Comparison of ENCODE assay signal across 20 cellular contexts in genomic region chr4:156781852-156782251, GRCh38.
DNase-seq lines count a peak whose midpoint lies in the region; ATAC-seq and TF ChIP-seq lines count a peak whose summit lies in the region.
"Had no signal": no experiment of that assay in that cellular context is flagged by ENCODE, and none has a peak within 500 bp of the region (broad histone marks: within the 10 kb centered on the region; RNA-seq: fewer than 3 reads in every experiment).

No MANE protein-coding gene starts in this region.

- intact Hi-C loops in posterior cingulate gyrus (cut with DNase I): no loop called here

- H3K4me1 ChIP-seq in suprapubic skin: peaks cover 30% of the 10 kb centered on the region
- H3K4me1 ChIP-seq: thyroid gland had no signal

- in situ Hi-C loops in ACHN (cut with HindIII; ENCODE audit: low pct_ligation_motif_present, low pct_unique_long_range_greater_than_20kb, low sequenced_read_pairs): no loop called here

- TF ChIP-seq CTCF in type B pancreatic cell (conservative IDR thresholded peaks at IDR 0.05): no peak
- TF ChIP-seq CTCF in suprapubic skin (IDR thresholded peaks at IDR 0.05): no peak

- H3K27me3 Mint-ChIP-seq in type B pancreatic cell: no peaks in the 10 kb centered on the region
- H3K27me3 Mint-ChIP-seq: CD8-positive, alpha-beta memory T cell; memory B cell had no signal

- no peaks in the 10 kb centered on the region for H3K27me3 ChIP-seq in suprapubic skin
- H3K27me3 ChIP-seq: thyroid gland had no signal

- TF ChIP-seq POLR2A in suprapubic skin (IDR thresholded peaks at IDR 0.05): no peak

- no peak overlapping the region for H3K27ac Mint-ChIP-seq in type B pancreatic cell
- no peak overlapping the region for H3K27ac Mint-ChIP-seq in activated naive CD4-positive, alpha-beta T cell treated with anti-CD3 and anti-CD28 coated beads, Interleukin-2, amount 50 U/mL, for 72 hours
- H3K27ac Mint-ChIP-seq: CD8-positive, alpha-beta memory T cell; memory B cell had no signal

- DNase-seq in ACHN: peak; percentile 31
- DNase-seq in HS-5 (ENCODE audit: low read depth): peak; percentile 47
- peak; percentile 27 for DNase-seq in amniotic epithelial cell (ENCODE audit: low read depth)
- peak; percentile 68 for DNase-seq in glomerular visceral epithelial cell (ENCODE audit: extremely low spot score)
- no peak for DNase-seq in type B pancreatic cell (ENCODE audit: extremely low spot score, unreplicated experiment)
- DNase-seq in activated naive CD4-positive, alpha-beta T cell treated with anti-CD3 and anti-CD28 coated beads, Interleukin-2, amount 50 U/mL, for 72 hours (ENCODE audit: low spot score in 2 of 2): no peak
- DNase-seq in posterior cingulate gyrus: no peak
- no peak for DNase-seq in suprapubic skin (ENCODE audit: low spot score in 2 of 2)
- DNase-seq: activated CD4-positive, CD25-positive, alpha-beta regulatory T cell treated with anti-CD3 and anti-CD28 coated beads, Interleukin-2, amount 50 U/mL, for 72 hours; CD8-positive, alpha-beta memory T cell; effector CD4-positive, alpha-beta T cell; foreskin melanocyte; SIG-M5; stimulated activated CD4-positive, alpha-beta T cell treated with anti-CD3 and anti-CD28 coated beads, Interleukin-2, amount 100 ng/mL, for 48 hours; stimulated activated CD8-positive, alpha-beta memory T cell treated with anti-CD3 and anti-CD28 coated beads, Interleukin-4, amount 100 ng/mL, for 48 hours; thyroid gland had no signal

- H3K36me3 Mint-ChIP-seq in type B pancreatic cell: peaks cover 10% of the 10 kb centered on the region
- H3K36me3 Mint-ChIP-seq in activated naive CD4-positive, alpha-beta T cell treated with anti-CD3 and anti-CD28 coated beads, Interleukin-2, amount 50 U/mL, for 72 hours: no peaks in the 10 kb centered on the region
- H3K36me3 Mint-ChIP-seq: CD8-positive, alpha-beta memory T cell; memory B cell had no signal

- WGBS in suprapubic skin: 36% methylated on average over 2 of the region's 2 CpGs

- H3K36me3 ChIP-seq in suprapubic skin: no peaks in the 10 kb centered on the region
- H3K36me3 ChIP-seq: thyroid gland had no signal

- H3K27ac ChIP-seq in suprapubic skin: no peak overlapping the region
- H3K27ac ChIP-seq: A549, thyroid gland had no signal

- no peak for TF ChIP-seq EP300 in suprapubic skin (IDR thresholded peaks at IDR 0.05)

- H3K9me3 Mint-ChIP-seq in type B pancreatic cell: peaks cover 12% of the 10 kb centered on the region
- H3K9me3 Mint-ChIP-seq in activated naive CD4-positive, alpha-beta T cell treated with anti-CD3 and anti-CD28 coated beads, Interleukin-2, amount 50 U/mL, for 72 hours: peaks cover 12 to 16% of the 10 kb centered on the region in 2 donors

- peaks cover 10% of the 10 kb centered on the region for H3K4me1 Mint-ChIP-seq in type B pancreatic cell (ENCODE audit: unreplicated experiment)
- H3K4me1 Mint-ChIP-seq: CD8-positive, alpha-beta memory T cell; memory B cell had no signal

- no peaks in the 10 kb centered on the region for H3K9me3 ChIP-seq in suprapubic skin
- H3K9me3 ChIP-seq: A549, thyroid gland had no signal

- ATAC-seq in activated naive CD4-positive, alpha-beta T cell treated with anti-CD3 and anti-CD28 coated beads, Interleukin-2, amount 50 U/mL, for 72 hours: no peak
- ATAC-seq: A549, K562, sciatic nerve had no signal

- H3K4me3 Mint-ChIP-seq in type B pancreatic cell: no peak overlapping the region
- H3K4me3 Mint-ChIP-seq: CD8-positive, alpha-beta memory T cell; memory B cell had no signal

- no peak overlapping the region for H3K4me3 ChIP-seq in suprapubic skin
- H3K4me3 ChIP-seq: A549, K562, thyroid gland had no signal

Comparison
In these comparisons a context has a peak if more than half of its experiments do, and no peak if none do; other contexts are left out.
1. DNase-seq: peak in ACHN (single experiment), HS-5 (single experiment), amniotic epithelial cell (single experiment) and glomerular visceral epithelial cell (single experiment); none in type B pancreatic cell (single experiment), activated naive CD4-positive, alpha-beta T cell treated with anti-CD3 and anti-CD28 coated beads, Interleukin-2, amount 50 U/mL, for 72 hours (0 of 2), posterior cingulate gyrus (0 of 10) and suprapubic skin (0 of 2).